Comparison of ENCODE assay signal across 1 cellular context in the genomic region with DNA sequence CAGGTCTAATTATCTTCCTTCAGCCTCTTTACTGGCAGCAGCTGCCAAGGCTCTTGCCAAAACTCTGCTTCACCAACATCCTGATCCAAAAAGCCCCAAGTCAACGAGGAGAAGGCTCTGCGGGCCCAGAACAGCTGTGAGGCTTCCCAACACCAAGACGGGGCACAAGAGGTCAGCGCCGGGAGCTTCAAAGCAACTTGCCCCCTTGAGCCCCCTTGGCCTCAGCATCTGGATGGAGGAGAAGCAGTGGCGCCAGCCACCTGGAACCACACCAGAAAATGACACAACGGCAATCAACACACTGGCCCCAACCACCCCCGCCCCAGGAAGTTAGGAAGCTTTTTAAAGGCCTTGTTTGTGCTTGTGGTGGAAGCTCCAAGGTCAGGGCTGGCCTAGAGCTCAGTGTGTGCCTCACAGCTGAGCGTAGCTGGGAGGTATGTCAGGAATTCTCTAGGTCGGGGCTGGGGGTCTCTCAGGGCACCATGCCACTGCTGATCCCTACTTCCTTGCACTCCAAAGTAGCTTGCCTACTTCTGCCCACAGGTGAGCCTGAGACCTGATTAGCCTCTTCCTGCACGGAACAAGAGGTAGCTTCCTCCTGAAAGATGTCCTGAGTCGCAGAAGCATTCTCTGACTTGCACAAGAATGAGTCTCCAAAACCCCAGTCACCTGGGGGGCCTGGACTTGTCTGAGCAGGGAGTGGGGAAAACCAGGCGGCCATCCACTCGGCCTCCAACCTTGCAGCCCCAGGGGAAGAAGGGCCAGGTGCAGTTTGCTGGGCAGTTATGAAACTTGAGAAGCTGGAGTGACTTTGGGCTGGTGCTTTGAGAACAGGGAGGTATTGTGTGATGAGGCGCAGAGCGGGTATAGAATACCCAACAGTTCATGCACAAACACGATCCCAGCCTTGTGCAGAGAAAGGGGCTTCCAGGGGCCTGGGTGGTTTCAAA.
TF ChIP-seq lines count a peak whose summit lies in the region.

No MANE protein-coding gene starts in this region.

TF ChIP-seq in HepG2, 621 proteins besides CTCF, POLR2A, EP300 and RAD21 (continued from another document and continues in another):
- TF ChIP-seq CEBPZ (IDR thresholded peaks at IDR 0.05; ENCODE audit: low read length) (no peak), ZNF790 (CRISPR knock-in tag; IDR thresholded peaks at IDR 0.05; ENCODE audit: borderline replicate concordance) (no peak), GMEB1 (CRISPR knock-in tag; IDR thresholded peaks at IDR 0.05; ENCODE audit: borderline replicate concordance) (no peak), SOX6 (IDR thresholded peaks at IDR 0.05) (no peak), SOX6 (CRISPR knock-in tag; IDR thresholded peaks at IDR 0.05) (peak; percentile 77), CREB1 (IDR thresholded peaks at IDR 0.05) (no peak), CREB1 (CRISPR knock-in tag; IDR thresholded peaks at IDR 0.05) (peak; percentile 20; the same call in 1 of the 2 replicates), RELA (CRISPR knock-in tag; IDR thresholded peaks at IDR 0.05) (no peak), PAX8 (CRISPR knock-in tag; IDR thresholded peaks at IDR 0.05; ENCODE audit: borderline replicate concordance) (no peak), NFE2L1 (CRISPR knock-in tag; IDR thresholded peaks at IDR 0.05; ENCODE audit: borderline replicate concordance) (no peak), ZNF251 (CRISPR knock-in tag; IDR thresholded peaks at IDR 0.05) (no peak), PHB2 (IDR thresholded peaks at IDR 0.05; ENCODE audit: partially characterized antibody) (no peak), ZNF788 (CRISPR knock-in tag; IDR thresholded peaks at IDR 0.05; ENCODE audit: borderline replicate concordance) (peak; percentile 63; the same call in 1 of the 2 replicates), MTERF4 (CRISPR knock-in tag; IDR thresholded peaks at IDR 0.05) (no peak), CAMTA2 (CRISPR knock-in tag; IDR thresholded peaks at IDR 0.05; ENCODE audit: borderline replicate concordance) (no peak), MLX (CRISPR knock-in tag; IDR thresholded peaks at IDR 0.05) (peak; percentile 56; the same call in 1 of the 2 replicates), GFI1 (CRISPR knock-in tag; IDR thresholded peaks at IDR 0.05; ENCODE audit: borderline replicate concordance) (peak; percentile 63), GZF1 (CRISPR knock-in tag; IDR thresholded peaks at IDR 0.05) (0 out of 2 replicates have a peak, but pooled peaks have one; percentile 32), ELF3 (CRISPR knock-in tag; IDR thresholded peaks at IDR 0.05) (peak; percentile 80), NR2F1 (CRISPR knock-in tag; IDR thresholded peaks at IDR 0.05) (peak in 1 of 2 experiments; percentile 69; a peak in 2 of 4 replicates), ZNF354B (CRISPR knock-in tag; IDR thresholded peaks at IDR 0.05) (no peak), NR2F6 (IDR thresholded peaks at IDR 0.05) (peak; percentile 88), NR2F6 (CRISPR knock-in tag; IDR thresholded peaks at IDR 0.05) (peak; percentile 84), ZNF577 (CRISPR knock-in tag; IDR thresholded peaks at IDR 0.05; ENCODE audit: borderline replicate concordance, low read depth) (no peak), ZFP36 (IDR thresholded peaks at IDR 0.05; ENCODE audit: borderline replicate concordance, low read depth, low read length, partially characterized antibody) (no peak), NFATC3 (CRISPR knock-in tag; IDR thresholded peaks at IDR 0.05) (no peak), ZMYM4 (CRISPR knock-in tag; IDR thresholded peaks at IDR 0.05) (0 out of 2 replicates have a peak, but pooled peaks have one; percentile 12), ZNF629 (CRISPR knock-in tag; conservative IDR thresholded peaks at IDR 0.05) (no peak), ZNF296 (CRISPR knock-in tag; conservative IDR thresholded peaks at IDR 0.05) (no peak), FOXJ3 (CRISPR knock-in tag; IDR thresholded peaks at IDR 0.05; ENCODE audit: borderline replicate concordance) (no peak; the same call in 1 of the 2 replicates), JUNB (CRISPR knock-in tag; IDR thresholded peaks at IDR 0.05; ENCODE audit: borderline replicate concordance) (no peak), NFE2L2 (IDR thresholded peaks at IDR 0.05; ENCODE audit: low read length) (no peak), ZBTB3 (CRISPR knock-in tag; IDR thresholded peaks at IDR 0.05; ENCODE audit: borderline replicate concordance, low read depth) (no peak; the same call in 1 of the 2 replicates), FOSL1 (CRISPR knock-in tag; IDR thresholded peaks at IDR 0.05; ENCODE audit: borderline replicate concordance) (no peak), ZNF350 (CRISPR knock-in tag; IDR thresholded peaks at IDR 0.05; ENCODE audit: borderline replicate concordance, low read depth) (no peak; the same call in 1 of the 2 replicates), FIP1L1 (IDR thresholded peaks at IDR 0.05; ENCODE audit: borderline replicate concordance, insufficient read depth, low read depth, low read length) (no peak), POGZ (CRISPR knock-in tag; IDR thresholded peaks at IDR 0.05) (no peak; the same call in 1 of the 2 replicates), KAT8 (CRISPR knock-in tag; IDR thresholded peaks at IDR 0.05) (no peak), MIXL1 (CRISPR knock-in tag; IDR thresholded peaks at IDR 0.05) (no peak), HNRNPL (IDR thresholded peaks at IDR 0.05; ENCODE audit: low read depth, low read length) (0 out of 2 replicates have a peak, but pooled peaks have one; percentile 17)
- TF ChIP-seq, protein P1, sequence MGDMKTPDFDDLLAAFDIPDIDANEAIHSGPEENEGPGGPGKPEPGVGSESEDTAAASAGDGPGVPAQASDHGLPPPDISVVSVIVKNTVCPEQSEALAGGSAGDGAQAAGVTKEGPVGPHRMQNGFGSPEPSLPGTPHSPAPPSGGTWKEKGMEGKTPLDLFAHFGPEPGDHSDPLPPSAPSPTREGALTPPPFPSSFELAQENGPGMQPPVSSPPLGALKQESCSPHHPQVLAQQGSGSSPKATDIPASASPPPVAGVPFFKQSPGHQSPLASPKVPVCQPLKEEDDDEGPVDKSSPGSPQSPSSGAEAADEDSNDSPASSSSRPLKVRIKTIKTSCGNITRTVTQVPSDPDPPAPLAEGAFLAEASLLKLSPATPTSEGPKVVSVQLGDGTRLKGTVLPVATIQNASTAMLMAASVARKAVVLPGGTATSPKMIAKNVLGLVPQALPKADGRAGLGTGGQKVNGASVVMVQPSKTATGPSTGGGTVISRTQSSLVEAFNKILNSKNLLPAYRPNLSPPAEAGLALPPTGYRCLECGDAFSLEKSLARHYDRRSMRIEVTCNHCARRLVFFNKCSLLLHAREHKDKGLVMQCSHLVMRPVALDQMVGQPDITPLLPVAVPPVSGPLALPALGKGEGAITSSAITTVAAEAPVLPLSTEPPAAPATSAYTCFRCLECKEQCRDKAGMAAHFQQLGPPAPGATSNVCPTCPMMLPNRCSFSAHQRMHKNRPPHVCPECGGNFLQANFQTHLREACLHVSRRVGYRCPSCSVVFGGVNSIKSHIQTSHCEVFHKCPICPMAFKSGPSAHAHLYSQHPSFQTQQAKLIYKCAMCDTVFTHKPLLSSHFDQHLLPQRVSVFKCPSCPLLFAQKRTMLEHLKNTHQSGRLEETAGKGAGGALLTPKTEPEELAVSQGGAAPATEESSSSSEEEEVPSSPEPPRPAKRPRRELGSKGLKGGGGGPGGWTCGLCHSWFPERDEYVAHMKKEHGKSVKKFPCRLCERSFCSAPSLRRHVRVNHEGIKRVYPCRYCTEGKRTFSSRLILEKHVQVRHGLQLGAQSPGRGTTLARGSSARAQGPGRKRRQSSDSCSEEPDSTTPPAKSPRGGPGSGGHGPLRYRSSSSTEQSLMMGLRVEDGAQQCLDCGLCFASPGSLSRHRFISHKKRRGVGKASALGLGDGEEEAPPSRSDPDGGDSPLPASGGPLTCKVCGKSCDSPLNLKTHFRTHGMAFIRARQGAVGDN (CRISPR knock-in tag; IDR thresholded peaks at IDR 0.05), result peak; percentile 77
- TF ChIP-seq, protein P2, sequence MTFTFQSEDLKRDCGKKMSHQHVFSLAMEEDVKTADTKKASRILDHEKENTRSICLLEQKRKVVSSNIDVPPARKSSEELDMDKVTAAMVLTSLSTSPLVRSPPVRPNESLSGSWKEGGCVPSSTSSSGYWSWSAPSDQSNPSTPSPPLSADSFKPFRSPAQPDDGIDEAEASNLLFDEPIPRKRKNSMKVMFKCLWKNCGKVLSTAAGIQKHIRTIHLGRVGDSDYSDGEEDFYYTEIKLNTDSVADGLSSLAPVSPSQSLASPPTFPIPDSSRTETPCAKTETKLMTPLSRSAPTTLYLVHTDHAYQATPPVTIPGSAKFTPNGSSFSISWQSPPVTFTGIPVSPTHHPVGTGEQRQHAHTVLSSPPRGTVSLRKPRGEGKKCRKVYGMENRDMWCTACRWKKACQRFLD (CRISPR knock-in tag; IDR thresholded peaks at IDR 0.05; ENCODE audit: borderline replicate concordance), result no peak
- TF ChIP-seq, protein P3, sequence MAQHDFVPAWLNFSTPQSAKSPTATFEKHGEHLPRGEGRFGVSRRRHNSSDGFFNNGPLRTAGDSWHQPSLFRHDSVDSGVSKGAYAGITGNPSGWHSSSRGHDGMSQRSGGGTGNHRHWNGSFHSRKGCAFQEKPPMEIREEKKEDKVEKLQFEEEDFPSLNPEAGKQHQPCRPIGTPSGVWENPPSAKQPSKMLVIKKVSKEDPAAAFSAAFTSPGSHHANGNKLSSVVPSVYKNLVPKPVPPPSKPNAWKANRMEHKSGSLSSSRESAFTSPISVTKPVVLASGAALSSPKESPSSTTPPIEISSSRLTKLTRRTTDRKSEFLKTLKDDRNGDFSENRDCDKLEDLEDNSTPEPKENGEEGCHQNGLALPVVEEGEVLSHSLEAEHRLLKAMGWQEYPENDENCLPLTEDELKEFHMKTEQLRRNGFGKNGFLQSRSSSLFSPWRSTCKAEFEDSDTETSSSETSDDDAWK (CRISPR knock-in tag; IDR thresholded peaks at IDR 0.05), result no peak
- TF ChIP-seq, protein P4, sequence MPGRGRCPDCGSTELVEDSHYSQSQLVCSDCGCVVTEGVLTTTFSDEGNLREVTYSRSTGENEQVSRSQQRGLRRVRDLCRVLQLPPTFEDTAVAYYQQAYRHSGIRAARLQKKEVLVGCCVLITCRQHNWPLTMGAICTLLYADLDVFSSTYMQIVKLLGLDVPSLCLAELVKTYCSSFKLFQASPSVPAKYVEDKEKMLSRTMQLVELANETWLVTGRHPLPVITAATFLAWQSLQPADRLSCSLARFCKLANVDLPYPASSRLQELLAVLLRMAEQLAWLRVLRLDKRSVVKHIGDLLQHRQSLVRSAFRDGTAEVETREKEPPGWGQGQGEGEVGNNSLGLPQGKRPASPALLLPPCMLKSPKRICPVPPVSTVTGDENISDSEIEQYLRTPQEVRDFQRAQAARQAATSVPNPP (CRISPR knock-in tag; IDR thresholded peaks at IDR 0.05), result 0 out of 2 replicates have a peak, but pooled peaks have one; percentile 22
- TF ChIP-seq, protein P5, sequence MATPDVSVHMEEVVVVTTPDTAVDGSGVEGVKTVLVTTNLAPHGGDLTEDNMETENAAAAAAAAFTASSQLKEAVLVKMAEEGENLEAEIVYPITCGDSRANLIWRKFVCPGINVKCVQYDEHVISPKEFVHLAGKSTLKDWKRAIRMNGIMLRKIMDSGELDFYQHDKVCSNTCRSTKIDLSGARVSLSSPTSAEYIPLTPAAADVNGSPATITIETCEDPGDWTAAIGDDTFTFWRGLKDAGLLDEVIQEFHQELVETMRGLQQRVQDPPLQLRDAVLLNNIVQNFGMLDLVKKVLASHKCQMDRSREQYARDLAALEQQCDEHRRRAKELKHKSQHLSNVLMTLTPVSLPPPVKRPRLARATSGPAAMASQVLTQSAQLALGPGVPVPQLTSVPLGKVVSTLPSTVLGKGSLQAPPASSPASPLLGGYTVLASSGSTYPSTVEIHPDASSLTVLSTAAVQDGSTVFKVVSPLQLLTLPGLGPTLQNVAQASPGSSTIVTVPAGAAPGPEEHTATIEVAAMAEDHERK (CRISPR knock-in tag; IDR thresholded peaks at IDR 0.05; ENCODE audit: low read depth), result no peak
